12 cellular contexts compared by ENCODE assay signal in the genomic region with DNA sequence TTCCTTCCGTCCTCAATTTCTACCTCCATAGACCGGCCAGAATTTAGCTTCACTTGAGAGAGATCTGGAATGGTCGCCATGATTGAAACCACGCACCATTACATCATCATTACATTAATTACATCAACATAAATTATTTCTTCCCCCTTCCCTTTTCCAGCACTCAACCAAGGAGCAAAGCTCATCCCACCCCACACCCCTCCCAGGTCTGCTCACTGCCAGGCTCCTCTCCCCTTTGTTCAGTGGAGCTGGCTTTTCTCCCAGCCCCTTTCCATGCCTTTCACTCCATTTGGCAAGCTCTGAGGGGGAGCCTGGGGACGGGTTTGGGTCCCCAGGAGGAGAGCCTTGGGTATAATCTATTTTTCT. TPM values are rescaled to one million over a fixed set of nuclear protein-coding genes. Genes with fewer than 3 reads are reported as not detected.
DNase-seq lines count a peak whose midpoint lies in the region; ATAC-seq and TF ChIP-seq lines count a peak whose summit lies in the region.
"Had no signal": no experiment of that assay in that cellular context is flagged by ENCODE, and none has a peak within 500 bp of the region (broad histone marks: within the 10 kb centered on the region; RNA-seq: fewer than 3 reads in every experiment).

No MANE protein-coding gene starts in this region.

- H3K4me1 Mint-ChIP-seq in activated naive CD8-positive, alpha-beta T cell treated with anti-CD3 and anti-CD28 coated beads, Interleukin-2, amount 10 ng/mL, durations not matched to agents 7 days and 5 days, result peaks cover 18% of the 10 kb centered on the region
- peaks cover 18% of the 10 kb centered on the region for H3K4me1 Mint-ChIP-seq in neural crest cell

- no peak overlapping the region for H3K4me3 Mint-ChIP-seq in activated naive CD8-positive, alpha-beta T cell treated with anti-CD3 and anti-CD28 coated beads, Interleukin-2, amount 10 ng/mL, durations not matched to agents 7 days and 5 days
- peak overlapping the region; percentile 84 for H3K4me3 Mint-ChIP-seq in neural crest cell

- no peak for DNase-seq in activated naive CD8-positive, alpha-beta T cell treated with anti-CD3 and anti-CD28 coated beads, Interleukin-2, amount 10 ng/mL, durations not matched to agents 7 days and 5 days
- DNase-seq in neural crest cell (ENCODE audit: low read depth, low spot score) (no peak), NCI-H748 treated with DMSO at 0.1 percent for 48 hours (lab: John Stamatoyannopoulos, UW) (no peak), gastrocnemius medialis (no peak)
- DNase-seq: activated CD4-positive, CD25-positive, alpha-beta regulatory T cell treated with anti-CD3 and anti-CD28 coated beads, Interleukin-2, amount 50 U/mL, for 72 hours; effector CD8-positive, alpha-beta T cell; heart right ventricle had no signal

- no peak for TF ChIP-seq CTCF in DOHH2 (IDR thresholded peaks at IDR 0.05; ENCODE audit: low read depth, low read length, poor library complexity, severe bottlenecking)
- no peak for TF ChIP-seq CTCF in neural crest cell (conservative IDR thresholded peaks at IDR 0.05)
- no peak for TF ChIP-seq CTCF in gastrocnemius medialis (IDR thresholded peaks at IDR 0.05 in 4 of 5, conservative IDR thresholded peaks at IDR 0.05 in 1 of 5)

- in situ Hi-C loops in gastrocnemius medialis (cut with MboI; ENCODE audit: low sequenced_read_pairs in 4 of 4), result no loop called here

- H3K9me3 Mint-ChIP-seq in activated naive CD8-positive, alpha-beta T cell treated with anti-CD3 and anti-CD28 coated beads, Interleukin-2, amount 10 ng/mL, durations not matched to agents 7 days and 5 days, result no peaks in the 10 kb centered on the region
- H3K9me3 Mint-ChIP-seq in neural crest cell, result no peaks in the 10 kb centered on the region

- no peaks in the 10 kb centered on the region for H3K9me3 ChIP-seq in DOHH2 (ENCODE audit: control insufficient read depth, insufficient read depth, low read length)
- H3K9me3 ChIP-seq in HUES64 (ENCODE audit: insufficient read depth, low read depth, low read length), result no peaks in the 10 kb centered on the region
- H3K9me3 ChIP-seq in gastrocnemius medialis, result no peaks in the 10 kb centered on the region
- H3K9me3 ChIP-seq: heart right ventricle had no signal

- H3K36me3 Mint-ChIP-seq in activated naive CD8-positive, alpha-beta T cell treated with anti-CD3 and anti-CD28 coated beads, Interleukin-2, amount 10 ng/mL, durations not matched to agents 7 days and 5 days, result peaks cover 41% of the 10 kb centered on the region
- H3K36me3 Mint-ChIP-seq in neural crest cell (ENCODE audit: low read depth), result peaks cover 42% of the 10 kb centered on the region

- H3K4me3 ChIP-seq in DOHH2 (ENCODE audit: low read length) (no peak overlapping the region), HUES64 (ENCODE audit: low read length) (no peak overlapping the region), gastrocnemius medialis (no peak overlapping the region)
- H3K4me3 ChIP-seq: heart right ventricle, lung had no signal

- H3K4me1 ChIP-seq in DOHH2 (ENCODE audit: control insufficient read depth, low read length), result peaks cover 7% of the 10 kb centered on the region
- H3K4me1 ChIP-seq in HUES64 (ENCODE audit: insufficient read depth, low read length), result no peaks in the 10 kb centered on the region
- H3K4me1 ChIP-seq in gastrocnemius medialis, result no peaks in the 10 kb centered on the region

- H3K27ac ChIP-seq in DOHH2 (ENCODE audit: low read depth, low read length) (peak overlapping the region; percentile 14; the same call in 1 of the 2 replicates), HUES64 (ENCODE audit: low read depth, low read length) (peak overlapping the region; percentile 43; the same call in 1 of the 2 replicates), gastrocnemius medialis (peak overlapping the region in 1 of 4 donors; percentile 20)
- H3K27ac ChIP-seq: heart right ventricle had no signal

- H3K79me2 ChIP-seq in DOHH2 (ENCODE audit: control insufficient read depth, low read length), result peaks cover 19% of the 10 kb centered on the region

- H3K9ac ChIP-seq in HUES64 (ENCODE audit: low read depth, low read length), result no peak overlapping the region
- H3K9ac ChIP-seq: KMS-11 had no signal

- H3K27me3 Mint-ChIP-seq in activated naive CD8-positive, alpha-beta T cell treated with anti-CD3 and anti-CD28 coated beads, Interleukin-2, amount 10 ng/mL, durations not matched to agents 7 days and 5 days, result no peaks in the 10 kb centered on the region
- peaks cover 26% of the 10 kb centered on the region for H3K27me3 Mint-ChIP-seq in neural crest cell (ENCODE audit: low read depth)

- H3K36me3 ChIP-seq in DOHH2 (ENCODE audit: control insufficient read depth, low read length) (peaks cover 85% of the 10 kb centered on the region), HUES64 (ENCODE audit: insufficient read depth, low read length) (peaks cover 93% of the 10 kb centered on the region), gastrocnemius medialis (peaks cover 6 to 88% of the 10 kb centered on the region in 2 donors)

- H4K20me1 ChIP-seq in DOHH2 (ENCODE audit: control insufficient read depth, insufficient read depth, low read depth, low read length), result peaks cover 18% of the 10 kb centered on the region

- no peak overlapping the region for H3K4me2 ChIP-seq in DOHH2 (ENCODE audit: low read length)
- H3K4me2 ChIP-seq: KMS-11 had no signal

- peak overlapping the region; percentile 56 for H3K27ac Mint-ChIP-seq in activated naive CD8-positive, alpha-beta T cell treated with anti-CD3 and anti-CD28 coated beads, Interleukin-2, amount 10 ng/mL, durations not matched to agents 7 days and 5 days
- H3K27ac Mint-ChIP-seq in neural crest cell (ENCODE audit: unreplicated experiment), result no peak overlapping the region

- H3F3A ChIP-seq in DOHH2 (ENCODE audit: control insufficient read depth, insufficient read depth), result peaks cover 62% of the 10 kb centered on the region

- 93% methylated on average over 5 of the region's 5 CpGs for WGBS in HUES64

- no peak for ATAC-seq in activated naive CD8-positive, alpha-beta T cell treated with anti-CD3 and anti-CD28 coated beads, Interleukin-2, amount 10 ng/mL, durations not matched to agents 7 days and 5 days (ENCODE audit: low read depth)
- ATAC-seq in gastrocnemius medialis, result no peak
- ATAC-seq in HG02852 (IDR thresholded peaks at IDR 0.05; ENCODE audit: unreplicated experiment), result no peak

- H3K9me2 ChIP-seq in DOHH2 (replicated peaks; ENCODE audit: control insufficient read depth, low read length), result no peaks in the 10 kb centered on the region

- no peak for TF ChIP-seq POLR2A in gastrocnemius medialis (IDR thresholded peaks at IDR 0.05)

- POLR2A ChIA-PET in activated naive CD8-positive, alpha-beta T cell treated with anti-CD3 and anti-CD28 coated beads, Interleukin-2, amount 10 ng/mL, durations not matched to agents 7 days and 5 days (lab: Charles Lee), result interaction anchor here (1.4 to 6.4 kb wide), 4 partner anchors 11 to 45 kb away, joined by 3 to 82 read pairs (median 6); partner anchors contain the start of genes TRIM41 and TRIM52

- intact Hi-C loops in gastrocnemius medialis (cut with DNase I; ENCODE audit: low total_unique reads), result no loop called here

- H3K27me3 ChIP-seq in DOHH2 (ENCODE audit: control insufficient read depth, low read length) (no peaks in the 10 kb centered on the region), HUES64 (ENCODE audit: insufficient read depth, low read length) (no peaks in the 10 kb centered on the region), gastrocnemius medialis (no peaks in the 10 kb centered on the region)
- H3K27me3 ChIP-seq: heart right ventricle had no signal

RNA-seq across cellular contexts. Expression of gene RACK1, which starts 8.4 kb away (rescaled TPM):
- 2,091 TPM for polyA plus RNA-seq in HUES64 (2013, experiment 1 of 2)
- polyA plus RNA-seq in HUES64 (2013, experiment 2 of 2), result 2,124 TPM
- total RNA-seq in activated naive CD8-positive, alpha-beta T cell treated with anti-CD3 and anti-CD28 coated beads, Interleukin-2, amount 10 ng/mL, durations not matched to agents 7 days and 5 days, result 1,000 to 10,000 TPM; 1,741 to 1,808 TPM
- total RNA-seq in neural crest cell (2,359 and 2,449 TPM in 2 replicates), gastrocnemius medialis (1,000 to 10,000 TPM; 1,697 to 2,187 (median 1,957) TPM)

RNA-seq across cellular contexts. Expression of gene TRIM41, which starts 12.2 kb away (rescaled TPM):
- 13.2 TPM for polyA plus RNA-seq in HUES64 (2013, experiment 1 of 2)
- polyA plus RNA-seq in HUES64 (2013, experiment 2 of 2), result 12.2 TPM
- total RNA-seq in activated naive CD8-positive, alpha-beta T cell treated with anti-CD3 and anti-CD28 coated beads, Interleukin-2, amount 10 ng/mL, durations not matched to agents 7 days and 5 days, result 10 to 100 TPM; 44.5 to 49.7 TPM
- 34.5 and 39.1 TPM in 2 replicates for total RNA-seq in neural crest cell
- total RNA-seq in gastrocnemius medialis, result 10 to 100 TPM; 15.6 to 23.5 (median 21.6) TPM

RNA-seq across cellular contexts. Expression of gene TRIM52, which starts 25.6 kb away (rescaled TPM):
- 2.7 TPM for polyA plus RNA-seq in HUES64 (2013, experiment 1 of 2)
- polyA plus RNA-seq in HUES64 (2013, experiment 2 of 2), result 3.6 TPM
- total RNA-seq in activated naive CD8-positive, alpha-beta T cell treated with anti-CD3 and anti-CD28 coated beads, Interleukin-2, amount 10 ng/mL, durations not matched to agents 7 days and 5 days, result 10 to 100 TPM; 43.0 to 43.5 TPM
- total RNA-seq in neural crest cell (9.0 TPM in 2 replicates), gastrocnemius medialis (1 to 10 TPM; 1.3 to 4.9 (median 3.4) TPM)

RNA-seq across cellular contexts. Expression of gene TRIM7, which starts 30.3 kb away (rescaled TPM):
- not detected for polyA plus RNA-seq in HUES64 (2013, experiment 1 of 2)
- polyA plus RNA-seq in HUES64 (2013, experiment 2 of 2), result 0.25 TPM
- 1 to 10 TPM; 2.5 to 2.6 TPM for total RNA-seq in activated naive CD8-positive, alpha-beta T cell treated with anti-CD3 and anti-CD28 coated beads, Interleukin-2, amount 10 ng/mL, durations not matched to agents 7 days and 5 days
- total RNA-seq in neural crest cell (not detected in 2 replicates), gastrocnemius medialis (10 to 100 TPM; 27.9 to 58.4 (median 47.1) TPM)
